Comparison of ENCODE assay signal across 21 cellular contexts in genomic region chr11:47398551-47398950, GRCh38. TPM values are rescaled to one million over a fixed set of nuclear protein-coding genes. Genes with fewer than 3 reads are reported as not detected.
DNase-seq lines count a peak whose midpoint lies in the region; ATAC-seq, FAIRE-seq and TF ChIP-seq lines count a peak whose summit lies in the region.
"Had no signal": no experiment of that assay in that cellular context is flagged by ENCODE, and none has a peak within 500 bp of the region (broad histone marks: within the 10 kb centered on the region; RNA-seq: fewer than 3 reads in every experiment).

No MANE protein-coding gene starts in this region.

- H3K4me2 ChIP-seq in OCI-LY7 (ENCODE audit: low read length) = peak overlapping the region; percentile 88

- H3K36me3 Mint-ChIP-seq in activated naive CD4-positive, alpha-beta T cell treated with anti-CD3 and anti-CD28 coated beads, Interleukin-2, amount 50 U/mL, for 24 hours = no peaks in the 10 kb centered on the region
- no peaks in the 10 kb centered on the region for H3K36me3 Mint-ChIP-seq in stimulated activated effector memory CD8-positive, alpha-beta T cell treated with anti-CD3 and anti-CD28 coated beads, Interleukin-12 subunit alpha, Interleukin-12 subunit beta, amount 100 ng/mL, for 72 hours

- H3K4me3 ChIP-seq in OCI-LY7 (ENCODE audit: low read depth, low read length, poor library complexity, severe bottlenecking) (peak overlapping the region; percentile 78), kidney (ENCODE audit: low read length in 2 of 2) (no peak overlapping the region)
- H3K4me3 ChIP-seq: MG63 had no signal

- H3K36me3 ChIP-seq in OCI-LY7 (ENCODE audit: insufficient read depth, low read length) = no peaks in the 10 kb centered on the region
- H3K36me3 ChIP-seq in kidney (ENCODE audit: control insufficient read depth in 1 of 2, insufficient read depth in 2 of 2, low read length in 2 of 2) = no peaks in the 10 kb centered on the region
- H3K36me3 ChIP-seq: MG63 had no signal

- TF ChIP-seq CTCF in OCI-LY7 (conservative IDR thresholded peaks at IDR 0.05; ENCODE audit: low read length) (no peak), kidney (IDR thresholded peaks at IDR 0.05; ENCODE audit: borderline replicate concordance, extremely low read depth, insufficient read depth) (no peak)

- BruUV-seq in OCI-LY7 (replicated peaks; lab: Mats Ljungman, UMichigan) = no TSS peak

- DNase-seq in activated naive CD4-positive, alpha-beta T cell (lab: John Stamatoyannopoulos, UW) = no peak
- no peak for DNase-seq in OCI-LY7 (ENCODE audit: low spot score)
- DNase-seq in kidney = peak; percentile 65
- DNase-seq in stimulated activated effector memory CD8-positive, alpha-beta T cell treated with anti-CD3 and anti-CD28 coated beads, Interleukin-12 subunit alpha, Interleukin-12 subunit beta, amount 100 ng/mL, for 72 hours (ENCODE audit: low spot score in 2 of 2) = no peak
- DNase-seq in DMS 273 treated with DMSO at 0.1 percent for 48 hours (lab: John Stamatoyannopoulos, UW) = no peak
- DNase-seq: activated CD4-positive, alpha-beta T cell treated with anti-CD3 and anti-CD28 coated beads for 48 hours; amniotic stem cell; cerebellar nuclear complex; HCEC 1CT; left ventricle myocardium superior; MG63; NCI-H187; NCI-H446; SHP77; T1000 had no signal

- CTCF ChIA-PET in OCI-LY7 (lab: Charles Lee; ENCODE audit: unreplicated experiment) = interaction anchor here (1.0 to 1.4 kb wide), 2 partner anchors 9 to 20 kb away, joined by 3 to 4 read pairs; partner anchors contain the start of gene SPI1

- no peaks in the 10 kb centered on the region for H4K20me1 ChIP-seq in OCI-LY7 (ENCODE audit: insufficient read depth, low read length)

- H2AFZ ChIP-seq in OCI-LY7 (ENCODE audit: low read length) = peak overlapping the region; percentile 29; the same call in 1 of the 2 replicates

- peak overlapping the region; percentile 96 for H3K27ac ChIP-seq in OCI-LY7 (ENCODE audit: low read depth, low read length, poor library complexity, severe bottlenecking)
- no peak overlapping the region for H3K27ac ChIP-seq in kidney (ENCODE audit: low read depth in 2 of 2, low read length in 2 of 2)

- no peaks in the 10 kb centered on the region for H3K9me3 Mint-ChIP-seq in activated naive CD4-positive, alpha-beta T cell treated with anti-CD3 and anti-CD28 coated beads, Interleukin-2, amount 50 U/mL, for 24 hours
- H3K9me3 Mint-ChIP-seq in stimulated activated effector memory CD8-positive, alpha-beta T cell treated with anti-CD3 and anti-CD28 coated beads, Interleukin-12 subunit alpha, Interleukin-12 subunit beta, amount 100 ng/mL, for 72 hours = no peaks in the 10 kb centered on the region

- peak overlapping the region; percentile 55 for H3K27ac Mint-ChIP-seq in activated naive CD4-positive, alpha-beta T cell treated with anti-CD3 and anti-CD28 coated beads, Interleukin-2, amount 50 U/mL, for 24 hours
- H3K27ac Mint-ChIP-seq in stimulated activated effector memory CD8-positive, alpha-beta T cell treated with anti-CD3 and anti-CD28 coated beads, Interleukin-12 subunit alpha, Interleukin-12 subunit beta, amount 100 ng/mL, for 72 hours = no peak overlapping the region

- no peak overlapping the region for H3K4me3 Mint-ChIP-seq in activated naive CD4-positive, alpha-beta T cell treated with anti-CD3 and anti-CD28 coated beads, Interleukin-2, amount 50 U/mL, for 24 hours
- H3K4me3 Mint-ChIP-seq in stimulated activated effector memory CD8-positive, alpha-beta T cell treated with anti-CD3 and anti-CD28 coated beads, Interleukin-12 subunit alpha, Interleukin-12 subunit beta, amount 100 ng/mL, for 72 hours = peak overlapping the region; percentile 68

- H3K79me2 ChIP-seq in OCI-LY7 (ENCODE audit: insufficient read depth, low read depth, low read length) = no peaks in the 10 kb centered on the region

- no peaks in the 10 kb centered on the region for H3K9me2 ChIP-seq in OCI-LY7 (ENCODE audit: insufficient read depth, low read length)

- H3K4me1 ChIP-seq in OCI-LY7 (ENCODE audit: insufficient read depth, low read length, poor library complexity, severe bottlenecking) = peaks cover 89% of the 10 kb centered on the region
- peaks cover 0 to 10% of the 10 kb centered on the region in 2 donors for H3K4me1 ChIP-seq in kidney (ENCODE audit: control insufficient read depth in 1 of 2, insufficient read depth in 1 of 2, low read depth in 1 of 2, low read length in 2 of 2)

- no peaks in the 10 kb centered on the region for H3K27me3 Mint-ChIP-seq in activated naive CD4-positive, alpha-beta T cell treated with anti-CD3 and anti-CD28 coated beads, Interleukin-2, amount 50 U/mL, for 24 hours

- intact Hi-C loops in OCI-LY7 (cut with micrococcal nuclease; ENCODE audit: unreplicated experiment) (loop anchor here (10.0 kb wide), 1 partner anchor 626 kb away; no protein-coding TSS in a partner anchor), kidney (cut with DNase I) (no loop called here)

- FAIRE-seq in kidney (lab: Jason Lieb, UNC) = no peak
- FAIRE-seq: frontal cortex had no signal

- ATAC-seq in stimulated activated effector memory CD8-positive, alpha-beta T cell treated with anti-CD3 and anti-CD28 coated beads, Interleukin-12 subunit alpha, Interleukin-12 subunit beta, amount 100 ng/mL, for 72 hours = no peak
- no peak for ATAC-seq in HG02588 (IDR thresholded peaks at IDR 0.05; ENCODE audit: unreplicated experiment)
- ATAC-seq in GM18511 (IDR thresholded peaks at IDR 0.05; ENCODE audit: unreplicated experiment) = no peak
- ATAC-seq: left ventricle myocardium superior, right cardiac atrium had no signal

- peaks cover 33% of the 10 kb centered on the region for H3K4me1 Mint-ChIP-seq in activated naive CD4-positive, alpha-beta T cell treated with anti-CD3 and anti-CD28 coated beads, Interleukin-2, amount 50 U/mL, for 24 hours
- H3K4me1 Mint-ChIP-seq in stimulated activated effector memory CD8-positive, alpha-beta T cell treated with anti-CD3 and anti-CD28 coated beads, Interleukin-12 subunit alpha, Interleukin-12 subunit beta, amount 100 ng/mL, for 72 hours = peaks cover 33% of the 10 kb centered on the region

- no peaks in the 10 kb centered on the region for H3K9me3 ChIP-seq in OCI-LY7 (ENCODE audit: low read length)
- H3K9me3 ChIP-seq in kidney (ENCODE audit: control insufficient read depth in 1 of 2, low read length in 2 of 2) = no peaks in the 10 kb centered on the region
- H3K9me3 ChIP-seq: MG63 had no signal

- H3K9ac ChIP-seq in kidney (ENCODE audit: low read length in 2 of 2) = no peak overlapping the region

- POLR2A ChIA-PET in OCI-LY7 (lab: Charles Lee) = interaction anchor here (0.6 to 3.0 kb wide), 5 partner anchors 8 to 709 kb away, joined by 3 to 15 read pairs (median 9); partner anchors contain the start of genes SLC39A13 and SPI1

RNA-seq across cellular contexts. Expression of gene SLC39A13, which starts 9.8 kb away (rescaled TPM):
- total RNA-seq in OCI-LY7 (2014; rRNA removed; shearing (Covaris generic)) = 31.6 and 31.8 TPM in 2 replicates
- total RNA-seq in OCI-LY7 (2022) = 30.5 and 33.9 TPM in 2 replicates
- 80.6 TPM for total RNA-seq in kidney
- 93.2 TPM for polyA plus RNA-seq in kidney (ENCODE audit: insufficient read depth, low read depth, low replicate concordance)

RNA-seq across cellular contexts. Expression of gene SPI1, which starts 20.2 kb away (rescaled TPM):
- 48.9 and 79.6 TPM in 2 replicates for total RNA-seq in OCI-LY7 (2014; rRNA removed; shearing (Covaris generic))
- 71.2 and 73.3 TPM in 2 replicates for total RNA-seq in OCI-LY7 (2022)
- 39.8 TPM for total RNA-seq in kidney
- 7.3 TPM for polyA plus RNA-seq in kidney (ENCODE audit: insufficient read depth, low read depth, low replicate concordance)
- polyA plus RNA-seq: neural cell had no signal

RNA-seq across cellular contexts. Expression of gene PSMC3, which starts 27.7 kb away (rescaled TPM):
- 122 and 135 TPM in 2 replicates for total RNA-seq in OCI-LY7 (2014; rRNA removed; shearing (Covaris generic))
- 127 and 144 TPM in 2 replicates for total RNA-seq in OCI-LY7 (2022)
- 103 TPM for total RNA-seq in kidney
- polyA plus RNA-seq in kidney (ENCODE audit: insufficient read depth, low read depth, low replicate concordance) = 171 TPM

RNA-seq across cellular contexts. Expression of gene MYBPC3, which starts 46.0 kb away (rescaled TPM):
- 0.10 and 0.25 TPM in 2 replicates for total RNA-seq in OCI-LY7 (2014; rRNA removed; shearing (Covaris generic))
- 0.18 and 0.29 TPM in 2 replicates for total RNA-seq in OCI-LY7 (2022)
- 0.19 TPM for total RNA-seq in kidney
- 0.52 TPM for polyA plus RNA-seq in kidney (ENCODE audit: insufficient read depth, low read depth, low replicate concordance)
- total RNA-seq: frontal cortex had no signal
- polyA plus RNA-seq: neural cell had no signal

RNA-seq across cellular contexts. Expression of gene RAPSN, which starts 50.4 kb away (rescaled TPM):
- 0.26 TPM in 1 of 2 replicates, not detected in the other for total RNA-seq in OCI-LY7 (2014; rRNA removed; shearing (Covaris generic))
- total RNA-seq in OCI-LY7 (2022) (not detected in 2 replicates), kidney (0.41 TPM)
- polyA plus RNA-seq in kidney (ENCODE audit: insufficient read depth, low read depth, low replicate concordance) = 0.28 TPM
- total RNA-seq: frontal cortex had no signal
- polyA plus RNA-seq: neural cell had no signal
